ENCODE assay signal across 8 cellular contexts in the genomic region with DNA sequence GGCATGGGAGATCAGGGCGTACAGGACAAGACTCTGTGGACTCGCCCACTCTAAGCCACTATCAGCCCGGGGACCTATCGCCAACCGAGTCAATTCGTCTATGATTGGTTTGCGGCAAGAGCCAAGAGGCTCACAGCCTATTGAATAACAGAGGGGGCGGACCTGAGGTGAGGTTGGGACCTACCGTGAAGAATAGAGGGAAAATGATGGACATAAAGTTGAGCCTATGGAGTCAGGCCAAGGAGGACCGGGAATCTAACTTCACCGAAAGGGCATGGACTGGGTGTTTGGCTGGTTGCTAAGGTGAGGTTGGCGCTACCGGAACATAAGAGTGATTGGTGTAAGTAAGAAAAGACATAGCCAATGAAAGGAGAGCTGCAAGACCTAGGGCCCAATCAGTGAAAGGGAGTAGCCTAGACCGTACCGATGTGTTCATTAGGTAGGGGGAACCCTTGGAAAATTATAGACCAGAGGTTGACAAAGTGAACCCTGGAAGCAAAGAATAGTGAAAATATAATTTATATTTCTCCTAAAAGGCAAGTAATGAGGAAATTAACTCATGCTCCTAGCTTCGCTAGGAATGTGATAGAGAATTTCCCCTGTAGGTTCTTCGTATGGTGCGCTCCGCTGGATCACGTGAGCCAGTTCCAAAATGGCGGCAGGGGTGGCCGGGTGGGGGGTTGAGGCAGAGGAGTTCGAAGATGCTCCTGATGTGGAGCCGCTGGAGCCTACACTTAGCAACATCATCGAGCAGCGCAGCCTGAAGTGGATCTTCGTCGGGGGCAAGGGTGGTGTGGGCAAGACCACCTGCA. TPM values are rescaled to one million over a fixed set of nuclear protein-coding genes. Genes with fewer than 3 reads are reported as not detected.
DNase-seq lines count a peak whose midpoint lies in the region; ATAC-seq and TF ChIP-seq lines count a peak whose summit lies in the region.

TSS of gene GET3 (plus strand) at position 644 of the 812 bp plus-strand sequence. CDS start at position 653, 9 bp downstream.

- H3K27me3 Mint-ChIP-seq in type B pancreatic cell: no peaks in the 10 kb centered on the region

- H3K4me1 Mint-ChIP-seq in type B pancreatic cell (ENCODE audit: unreplicated experiment): peaks cover 29% of the 10 kb centered on the region

- ATAC-seq in HG02759 (IDR thresholded peaks at IDR 0.05; ENCODE audit: unreplicated experiment) (peak; percentile 68), heart left ventricle (peak; percentile 87 to 94 (median 92))

- H3K27ac ChIP-seq in adrenal gland: peak within 1 kb of the TSS; percentile 75 to 89 (median 84)
- H3K27ac ChIP-seq in heart left ventricle: peak within 1 kb of the TSS; percentile 64 to 99 (median 94)

- peak within 1 kb of the TSS; percentile 100 for H3K4me3 Mint-ChIP-seq in type B pancreatic cell

- TF ChIP-seq CTCF in GM12865 (IDR thresholded peaks at IDR 0.05; ENCODE audit: insufficient read depth, low read depth, low read length, missing control alignments) (no peak), adrenal gland (IDR thresholded peaks at IDR 0.05) (peak in 3 of 6 experiments; percentile 23 to 56 (median 30)), heart left ventricle (IDR thresholded peaks at IDR 0.05) (no peak), type B pancreatic cell (conservative IDR thresholded peaks at IDR 0.05) (no peak)

- 1% methylated on average over 22 to 28 of the region's 28 CpGs for WGBS in adrenal gland, 4 donors
- 0 to 1% (median 1%) methylated on average over 27 to 28 of the region's 28 CpGs for WGBS in heart left ventricle, 4 donors

- DNase-seq in GM12865 (ENCODE audit: low read depth): peak; percentile 98
- peak; percentile 95 to 100 (median 96) for DNase-seq in NCI-H1417 (lab: John Stamatoyannopoulos, UW)
- DNase-seq in T follicular helper cell (ENCODE audit: low read depth): peak; percentile 72
- DNase-seq in adrenal gland: peak; percentile 93 to 99 (median 98)
- peak; percentile 85 to 97 (median 94) for DNase-seq in heart left ventricle
- peak; percentile 100 for DNase-seq in pons (ENCODE audit: low spot score)
- peak; percentile 88 for DNase-seq in type B pancreatic cell (ENCODE audit: extremely low spot score, unreplicated experiment)

- H3K36me3 ChIP-seq in adrenal gland (replicated peaks in 1 of 2) (peaks cover 0 to 18% of the 10 kb centered on the region in 2 donors), heart left ventricle (peaks cover 0 to 38% (median 33%) of the 10 kb centered on the region in 9 donors)

- TF ChIP-seq POLR2A in adrenal gland (IDR thresholded peaks at IDR 0.05) (peak in 1 of 2 donors; percentile 46), heart left ventricle (IDR thresholded peaks at IDR 0.05) (peak in 1 of 2 donors; percentile 38)

- intact Hi-C loops in adrenal gland (cut with DNase I) (no loop called here), heart left ventricle (cut with DNase I) (loop anchor here in 2 of 10 donors (1.0 to 2.0 kb wide), 2 partner anchors 14 to 38 kb away; partner anchors contain the start of genes HOOK2 (in 1 of the 2) and TNPO2 (in 1 of the 2))

- H3K36me3 Mint-ChIP-seq in type B pancreatic cell: peaks cover 17% of the 10 kb centered on the region

- H3K27me3 ChIP-seq in adrenal gland (no peaks in the 10 kb centered on the region), heart left ventricle (no peaks in the 10 kb centered on the region)

- H3K4me1 ChIP-seq in adrenal gland (replicated peaks in 1 of 2) (peaks cover 23 to 37% of the 10 kb centered on the region in 2 donors), heart left ventricle (peaks cover 6 to 45% (median 34%) of the 10 kb centered on the region in 12 donors)

- peaks cover 3% of the 10 kb centered on the region for H3K9me3 Mint-ChIP-seq in type B pancreatic cell

- H3K9me3 ChIP-seq in adrenal gland (replicated peaks in 1 of 3) (no peaks in the 10 kb centered on the region), heart left ventricle (no peaks in the 10 kb centered on the region)

- H3K27ac Mint-ChIP-seq in type B pancreatic cell: peak within 1 kb of the TSS; percentile 98

- peak within 1 kb of the TSS; percentile 74 for H3K4me3 ChIP-seq in GM12865 (ENCODE audit: low read depth, low read length)
- peak within 1 kb of the TSS; percentile 71 to 97 (median 84) for H3K4me3 ChIP-seq in adrenal gland
- H3K4me3 ChIP-seq in heart left ventricle: peak within 1 kb of the TSS; percentile 64 to 96 (median 81)

RNA-seq across cellular contexts. Expression of gene GET3, which starts in this region (rescaled TPM):
- total RNA-seq in adrenal gland (10 to 100 TPM; 76.1 to 97.7 (median 82.5) TPM), heart left ventricle (10 to 100 TPM; 54.3 to 81.5 (median 61.8) TPM), type B pancreatic cell (ENCODE audit: low replicate concordance) (59.6 and 74.5 TPM in 2 replicates)
- polyA plus RNA-seq in adrenal gland (10 to 100 TPM; 50.3 to 74.1 (median 56.7) TPM), heart left ventricle (100 to 1,000 TPM in 1 of 2 donors, 10 to 100 TPM in 1; 76.3 to 133 TPM)

Comparison
In these comparisons a context has a peak if more than half of its experiments do, and no peak if none do; other contexts are left out.
1. Peak in every context shown above with its lines: DNase-seq, ATAC-seq, H3K4me3 ChIP-seq and H3K27ac ChIP-seq.